33 cellular contexts compared by ENCODE assay signal in the genomic region with DNA sequence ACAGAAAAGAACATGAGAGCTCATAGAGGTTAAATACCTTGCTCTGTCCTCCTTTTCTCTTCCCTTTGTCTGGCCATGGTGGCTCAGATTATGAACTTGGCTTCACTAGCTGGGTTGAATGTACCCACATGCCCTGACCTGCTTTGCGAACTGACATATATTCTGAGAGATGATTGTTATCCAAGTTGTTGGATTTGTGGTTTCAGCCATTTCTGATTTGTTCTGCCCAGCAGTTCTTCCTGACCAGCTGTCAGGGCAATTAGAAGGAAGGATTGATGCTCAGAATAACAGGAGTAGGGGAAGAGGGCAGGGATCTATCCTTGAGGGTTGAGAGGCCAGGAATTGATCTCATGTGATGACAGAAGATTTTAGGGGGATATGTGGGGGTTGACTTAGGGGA.
"Had no signal": no experiment of that assay in that cellular context is flagged by ENCODE, and none has a peak within 500 bp of the region (broad histone marks: within the 10 kb centered on the region; RNA-seq: fewer than 3 reads in every experiment).

No MANE protein-coding gene starts in this region.

- DNase-seq: activated CD4-positive, alpha-beta memory T cell treated with anti-CD3 and anti-CD28 coated beads, Interleukin-2, amount 10 ng/mL, durations not matched to agents 7 days and 5 days; activated CD4-positive, alpha-beta T cell treated with anti-CD3 and anti-CD28 coated beads for 36 hours; activated CD4-positive, alpha-beta T cell treated with anti-CD3 and anti-CD28 coated beads, Interleukin-2, amount 10 ng/mL, durations not matched to agents 24 days and 14 days; activated CD4-positive, CD25-positive, alpha-beta regulatory T cell; activated CD4-positive, CD25-positive, alpha-beta regulatory T cell treated with anti-CD3 and anti-CD28 coated beads, Interleukin-2, amount 50 U/mL, for 72 hours; activated CD8-positive, alpha-beta memory T cell treated with anti-CD3 and anti-CD28 coated beads, Interleukin-2, amount 50 U/mL, for 48 hours; activated gamma-delta T cell; activated naive CD4-positive, alpha-beta T cell; activated naive CD4-positive, alpha-beta T cell treated with anti-CD3 and anti-CD28 coated beads, Interleukin-2, amount 10 ng/mL, durations not matched to agents 7 days and 5 days; activated naive CD8-positive, alpha-beta T cell treated with anti-CD3 and anti-CD28 coated beads, Interleukin-2, amount 10 ng/mL, durations not matched to agents 7 days and 5 days; activated T-cell treated with anti-CD3 and anti-CD28 coated beads for 4 hours; activated T-cell treated with anti-CD3 and anti-CD28 coated beads, Interleukin-2, amount 50 U/mL, for 24 hours; activated T-cell treated with anti-CD3 and anti-CD28 coated beads, Interleukin-2, amount 50 U/mL, for 72 hours; cortex of kidney; dermis blood vessel endothelial cell; effector CD4-positive, alpha-beta T cell; effector memory CD8-positive, alpha-beta T cell; foreskin fibroblast; gastrocnemius medialis; glutamatergic neuron; heart left ventricle; T-helper 1 cell; T-helper 17 cell; T1000 had no signal

- H3K36me3 Mint-ChIP-seq: activated naive CD4-positive, alpha-beta T cell treated with anti-CD3 and anti-CD28 coated beads, Interleukin-2, amount 10 ng/mL, durations not matched to agents 7 days and 5 days; activated naive CD4-positive, alpha-beta T cell treated with anti-CD3 and anti-CD28 coated beads, Interleukin-2, amount 50 U/mL, for 72 hours; activated naive CD8-positive, alpha-beta T cell treated with anti-CD3 and anti-CD28 coated beads, Interleukin-2, amount 10 ng/mL, durations not matched to agents 7 days and 5 days; brain had no signal

- H3K4me1 Mint-ChIP-seq: activated CD4-positive, alpha-beta memory T cell treated with anti-CD3 and anti-CD28 coated beads, Interleukin-2, amount 10 ng/mL, durations not matched to agents 7 days and 5 days; activated CD4-positive, alpha-beta T cell treated with anti-CD3 and anti-CD28 coated beads for 36 hours; activated CD4-positive, alpha-beta T cell treated with anti-CD3 and anti-CD28 coated beads, Interleukin-2, amount 10 ng/mL, durations not matched to agents 24 days and 14 days; activated naive CD4-positive, alpha-beta T cell treated with anti-CD3 and anti-CD28 coated beads, Interleukin-2, amount 10 ng/mL, durations not matched to agents 7 days and 5 days; activated naive CD8-positive, alpha-beta T cell treated with anti-CD3 and anti-CD28 coated beads, Interleukin-2, amount 10 ng/mL, durations not matched to agents 7 days and 5 days; brain; T-helper 17 cell had no signal

- H3K9me3 ChIP-seq: ascending aorta, gastrocnemius medialis, heart left ventricle had no signal

- H3K27me3 ChIP-seq: ascending aorta, breast epithelium, gastrocnemius medialis, heart left ventricle had no signal

- H3K36me3 ChIP-seq: ascending aorta, breast epithelium, gastrocnemius medialis, heart left ventricle had no signal

- H3K4me3 ChIP-seq: ascending aorta, breast epithelium, gastrocnemius medialis, heart left ventricle had no signal

- FAIRE-seq: colon, endometrium, endothelial cell of umbilical vein had no signal

- H3K4me1 ChIP-seq: ascending aorta, breast epithelium, gastrocnemius medialis, heart left ventricle had no signal

- H3K9me3 Mint-ChIP-seq: activated CD4-positive, alpha-beta memory T cell treated with anti-CD3 and anti-CD28 coated beads, Interleukin-2, amount 10 ng/mL, durations not matched to agents 7 days and 5 days; activated CD4-positive, alpha-beta T cell treated with anti-CD3 and anti-CD28 coated beads, Interleukin-2, amount 10 ng/mL, durations not matched to agents 24 days and 14 days; activated naive CD4-positive, alpha-beta T cell treated with anti-CD3 and anti-CD28 coated beads, Interleukin-2, amount 10 ng/mL, durations not matched to agents 7 days and 5 days; activated T-cell treated with anti-CD3 and anti-CD28 coated beads, Interleukin-2, amount 50 U/mL, for 24 hours; brain; effector memory CD8-positive, alpha-beta T cell had no signal

- H3K27ac Mint-ChIP-seq: activated CD4-positive, alpha-beta memory T cell treated with anti-CD3 and anti-CD28 coated beads, Interleukin-2, amount 10 ng/mL, durations not matched to agents 7 days and 5 days; activated CD4-positive, alpha-beta T cell treated with anti-CD3 and anti-CD28 coated beads for 36 hours; activated CD4-positive, alpha-beta T cell treated with anti-CD3 and anti-CD28 coated beads, Interleukin-2, amount 10 ng/mL, durations not matched to agents 24 days and 14 days; activated naive CD4-positive, alpha-beta T cell treated with anti-CD3 and anti-CD28 coated beads, Interleukin-2, amount 10 ng/mL, durations not matched to agents 7 days and 5 days; activated naive CD4-positive, alpha-beta T cell treated with anti-CD3 and anti-CD28 coated beads, Interleukin-2, amount 50 U/mL, for 72 hours; activated naive CD8-positive, alpha-beta T cell treated with anti-CD3 and anti-CD28 coated beads, Interleukin-2, amount 10 ng/mL, durations not matched to agents 7 days and 5 days; activated T-cell treated with anti-CD3 and anti-CD28 coated beads, Interleukin-2, amount 50 U/mL, for 24 hours; activated T-cell treated with anti-CD3 and anti-CD28 coated beads, Interleukin-2, amount 50 U/mL, for 72 hours; brain; effector memory CD8-positive, alpha-beta T cell; T-helper 17 cell; T-helper 2 cell treated with Interferon-gamma antibody and Interleukin-4, amounts not matched to agents 5 μg/mL and 100 μg/mL, for 36 hours had no signal

- ATAC-seq: activated CD4-positive, alpha-beta T cell treated with anti-CD3 and anti-CD28 coated beads for 36 hours; activated naive CD4-positive, alpha-beta T cell treated with anti-CD3 and anti-CD28 coated beads, Interleukin-2, amount 50 U/mL, for 72 hours; activated T-cell treated with anti-CD3 and anti-CD28 coated beads, Interleukin-2, amount 50 U/mL, for 72 hours; effector memory CD8-positive, alpha-beta T cell; esophagus mucosa; gastrocnemius medialis; heart left ventricle; T-helper 17 cell had no signal

- H3K27ac ChIP-seq: ascending aorta, breast epithelium, gastrocnemius medialis, heart left ventricle had no signal

- H3K27me3 Mint-ChIP-seq: activated CD4-positive, alpha-beta memory T cell treated with anti-CD3 and anti-CD28 coated beads, Interleukin-2, amount 10 ng/mL, durations not matched to agents 7 days and 5 days; activated CD4-positive, alpha-beta T cell treated with anti-CD3 and anti-CD28 coated beads for 36 hours; activated CD4-positive, alpha-beta T cell treated with anti-CD3 and anti-CD28 coated beads, Interleukin-2, amount 10 ng/mL, durations not matched to agents 24 days and 14 days; activated naive CD4-positive, alpha-beta T cell treated with anti-CD3 and anti-CD28 coated beads, Interleukin-2, amount 10 ng/mL, durations not matched to agents 7 days and 5 days; activated naive CD8-positive, alpha-beta T cell treated with anti-CD3 and anti-CD28 coated beads, Interleukin-2, amount 10 ng/mL, durations not matched to agents 7 days and 5 days; activated T-cell treated with anti-CD3 and anti-CD28 coated beads, Interleukin-2, amount 50 U/mL, for 24 hours; brain; effector memory CD8-positive, alpha-beta T cell; T-helper 17 cell had no signal

- H3K4me3 Mint-ChIP-seq: activated CD4-positive, alpha-beta memory T cell treated with anti-CD3 and anti-CD28 coated beads, Interleukin-2, amount 10 ng/mL, durations not matched to agents 7 days and 5 days; activated CD4-positive, alpha-beta T cell treated with anti-CD3 and anti-CD28 coated beads for 36 hours; activated CD4-positive, alpha-beta T cell treated with anti-CD3 and anti-CD28 coated beads, Interleukin-2, amount 10 ng/mL, durations not matched to agents 24 days and 14 days; activated naive CD4-positive, alpha-beta T cell treated with anti-CD3 and anti-CD28 coated beads, Interleukin-2, amount 10 ng/mL, durations not matched to agents 7 days and 5 days; activated naive CD8-positive, alpha-beta T cell treated with anti-CD3 and anti-CD28 coated beads, Interleukin-2, amount 10 ng/mL, durations not matched to agents 7 days and 5 days; activated T-cell treated with anti-CD3 and anti-CD28 coated beads, Interleukin-2, amount 50 U/mL, for 24 hours; activated T-cell treated with anti-CD3 and anti-CD28 coated beads, Interleukin-2, amount 50 U/mL, for 72 hours; brain; effector memory CD8-positive, alpha-beta T cell; T-helper 17 cell; T-helper 2 cell treated with Interferon-gamma antibody and Interleukin-4, amounts not matched to agents 5 μg/mL and 100 μg/mL, for 36 hours had no signal
